27 cellular contexts compared by ENCODE assay signal in genomic region chr6:1104988-1105670, GRCh38.
"Had no signal": no experiment of that assay in that cellular context is flagged by ENCODE, and none has a peak within 500 bp of the region (broad histone marks: within the 10 kb centered on the region; RNA-seq: fewer than 3 reads in every experiment).

No MANE protein-coding gene starts in this region.

- H3K27ac ChIP-seq: SK-N-MC had no signal

- H3K4me3 ChIP-seq: SK-N-MC had no signal

- H3K4me1 Mint-ChIP-seq: activated CD4-positive, alpha-beta T cell treated with anti-CD3 and anti-CD28 coated beads, Interleukin-2, amount 10 ng/mL, durations not matched to agents 7 days and 5 days; activated T-helper 17 cell treated with anti-CD3 and anti-CD28 coated beads, Interleukin-2, amount 50 U/mL, for 72 hours; T-cell had no signal

- H3K27ac Mint-ChIP-seq: activated CD4-positive, alpha-beta memory T cell treated with anti-CD3 and anti-CD28 coated beads for 36 hours; activated CD4-positive, alpha-beta T cell treated with anti-CD3 and anti-CD28 coated beads, Interleukin-2, amount 10 ng/mL, durations not matched to agents 7 days and 5 days; activated naive CD4-positive, alpha-beta T cell treated with anti-CD3 and anti-CD28 coated beads for 36 hours; activated naive CD8-positive, alpha-beta T cell; activated T-helper 17 cell treated with anti-CD3 and anti-CD28 coated beads, Interleukin-2, amount 50 U/mL, for 72 hours; T-cell had no signal

- H3K4me3 Mint-ChIP-seq: activated CD4-positive, alpha-beta memory T cell treated with anti-CD3 and anti-CD28 coated beads for 36 hours; activated CD4-positive, alpha-beta T cell treated with anti-CD3 and anti-CD28 coated beads, Interleukin-2, amount 10 ng/mL, durations not matched to agents 7 days and 5 days; activated naive CD4-positive, alpha-beta T cell treated with anti-CD3 and anti-CD28 coated beads for 36 hours; activated naive CD8-positive, alpha-beta T cell; activated T-cell treated with anti-CD3 and anti-CD28 coated beads, Interleukin-2, amount 50 U/mL, for 4 hours; activated T-helper 17 cell treated with anti-CD3 and anti-CD28 coated beads, Interleukin-2, amount 50 U/mL, for 72 hours; T-cell had no signal

- DNase-seq: activated CD4-positive, alpha-beta memory T cell treated with anti-CD3 and anti-CD28 coated beads for 36 hours; activated CD4-positive, alpha-beta T cell treated with anti-CD3 and anti-CD28 coated beads, Interleukin-2, amount 10 ng/mL, durations not matched to agents 7 days and 5 days; activated CD4-positive, CD25-positive, alpha-beta regulatory T cell; activated CD8-positive, alpha-beta memory T cell treated with anti-CD3 and anti-CD28 coated beads for 24 hours; activated gamma-delta T cell; activated naive CD4-positive, alpha-beta T cell treated with anti-CD3 and anti-CD28 coated beads for 36 hours; activated T-cell treated with anti-CD3 and anti-CD28 coated beads, Interleukin-2, amount 50 U/mL, for 4 hours; amygdala; MM.1S; NCI-H1105; NCI-H1436; NCI-H1694 treated with DMSO at 0.1 percent for 48 hours; NCI-H2029 treated with DMSO at 0.1 percent for 48 hours; NCI-H510A treated with DMSO at 0.1 percent for 48 hours; NCI-H69; NK-92 treated with Interleukin-12 subunit alpha and Interleukin-12 subunit beta, amount 100 ng/mL, for 24 hours; OCI-M1; RPMI8226; T-cell; T-helper 2 cell; T1000 had no signal

- H3K36me3 Mint-ChIP-seq: activated CD4-positive, alpha-beta memory T cell treated with anti-CD3 and anti-CD28 coated beads for 36 hours; activated naive CD8-positive, alpha-beta T cell; brain; T-cell had no signal

- H3K9me3 Mint-ChIP-seq: activated CD4-positive, alpha-beta memory T cell treated with anti-CD3 and anti-CD28 coated beads for 36 hours; activated CD4-positive, alpha-beta T cell treated with anti-CD3 and anti-CD28 coated beads, Interleukin-2, amount 10 ng/mL, durations not matched to agents 7 days and 5 days; activated naive CD4-positive, alpha-beta T cell treated with anti-CD3 and anti-CD28 coated beads for 36 hours; activated T-cell treated with anti-CD3 and anti-CD28 coated beads, Interleukin-2, amount 50 U/mL, for 4 hours; activated T-helper 17 cell treated with anti-CD3 and anti-CD28 coated beads, Interleukin-2, amount 50 U/mL, for 72 hours had no signal

- ATAC-seq: activated T-cell treated with anti-CD3 and anti-CD28 coated beads, Interleukin-2, amount 50 U/mL, for 4 hours; activated T-helper 17 cell treated with anti-CD3 and anti-CD28 coated beads, Interleukin-2, amount 50 U/mL, for 72 hours; Panc1; Right ventricle myocardium inferior; T-cell had no signal
